17 cellular contexts compared by ENCODE assay signal in the genomic region with DNA sequence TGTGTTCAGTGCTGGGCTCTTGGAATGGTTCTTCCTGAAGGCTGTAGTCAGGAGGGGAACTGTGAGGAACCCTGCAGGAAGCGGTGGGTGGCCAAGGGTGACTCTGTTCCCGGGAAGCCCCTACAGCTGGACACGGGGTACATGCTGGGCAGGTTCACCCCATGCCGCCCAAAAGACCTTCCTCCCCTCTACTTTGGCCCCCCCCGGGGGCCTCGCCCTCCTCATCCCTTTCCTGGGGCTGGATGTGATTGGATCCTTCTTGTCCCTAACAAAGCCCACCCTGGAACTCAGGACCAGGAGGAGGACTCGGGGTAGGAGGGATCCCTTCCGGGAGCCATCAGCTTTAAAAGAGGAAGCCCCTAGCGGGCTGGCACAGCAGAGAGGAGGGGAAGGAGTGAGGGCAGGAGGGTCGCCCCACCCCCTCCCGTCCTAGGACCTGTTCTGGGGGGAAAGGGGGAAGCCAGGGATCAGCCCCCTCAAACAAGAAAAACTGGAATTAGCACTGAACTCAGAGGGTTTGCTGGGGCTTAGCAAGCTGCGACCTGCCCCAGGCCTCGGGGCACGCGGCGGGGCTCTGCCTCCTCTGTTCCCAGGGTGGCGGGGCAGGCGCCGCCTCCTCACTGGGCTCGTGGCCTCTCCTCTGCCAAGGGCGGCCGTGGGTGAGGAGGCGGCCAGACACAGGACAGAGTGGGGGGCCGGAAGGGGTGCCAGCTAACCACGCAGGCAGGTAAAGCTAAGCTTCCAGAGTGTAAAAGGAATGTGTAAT. TPM values are rescaled to one million over a fixed set of nuclear protein-coding genes. Genes with fewer than 3 reads are reported as not detected.
DNase-seq lines count a peak whose midpoint lies in the region; ATAC-seq lines count a peak whose summit lies in the region.
"Had no signal": no experiment of that assay in that cellular context is flagged by ENCODE, and none has a peak within 500 bp of the region (broad histone marks: within the 10 kb centered on the region; RNA-seq: fewer than 3 reads in every experiment).

No MANE protein-coding gene starts in this region.

- no peaks in the 10 kb centered on the region for H3K9me3 ChIP-seq in esophagus (ENCODE audit: control insufficient read depth in 2 of 2, insufficient read depth in 1 of 2, low read depth in 1 of 2, low read length in 1 of 2)

- no peaks in the 10 kb centered on the region for H3K36me3 ChIP-seq in esophagus (ENCODE audit: control insufficient read depth in 2 of 2, insufficient read depth in 2 of 2, low read length in 1 of 2)

- peak overlapping the region; percentile 71 to 79 for H3K27ac ChIP-seq in esophagus (ENCODE audit: low read depth in 2 of 2, low read length in 1 of 2)
- H3K27ac ChIP-seq: C4-2B had no signal

- intact Hi-C loops in posterior vena cava (cut with DNase I): loop anchor here in 1 of 2 donors (10.0 kb wide), 1 partner anchor 96 kb away; no protein-coding TSS in a partner anchor

- DNase-seq in D341Med (ENCODE audit: low spot score) (peak; percentile 35), NCI-H69 (lab: John Stamatoyannopoulos, UW) (peak; percentile 26), posterior vena cava (ENCODE audit: low spot score) (peak; percentile 80), NCI-H774 (lab: John Stamatoyannopoulos, UW) (no peak), activated gamma-delta T cell (lab: John Stamatoyannopoulos, UW) (no peak)
- DNase-seq: activated B cell treated with CpG ODN at 0.5 μM for 24 hours; HCEC 1CT; midbrain; NCI-H1105; NCI-H510A; SHP77 treated with DMSO at 0.1 percent for 48 hours; stimulated activated CD4-positive, alpha-beta T cell treated with anti-CD3 and anti-CD28 coated beads, Interleukin-4, amount 100 ng/mL, for 24 hours had no signal

- H3K4me3 ChIP-seq in esophagus (ENCODE audit: low read depth in 1 of 2, low read length in 2 of 2): no peak overlapping the region

- no peaks in the 10 kb centered on the region for H3K27me3 ChIP-seq in esophagus (ENCODE audit: control insufficient read depth in 1 of 2, insufficient read depth in 2 of 2, low read length in 2 of 2)

- WGBS in esophagus, 2 donors: 47 to 58% methylated on average over 25 of the region's 25 CpGs

- ATAC-seq in HG03354 (IDR thresholded peaks at IDR 0.05; ENCODE audit: poor library complexity, severe bottlenecking, unreplicated experiment) (no peak), GM18498 (IDR thresholded peaks at IDR 0.05; ENCODE audit: unreplicated experiment) (no peak)
- ATAC-seq: stimulated activated memory B cell treated with anti-CD40 and anti-IgM and Interleukin-4, amounts not matched to agents 10 μg/mL and 1 μg/mL and 100 μg/mL, for 72 hours had no signal

- H3K4me1 ChIP-seq in esophagus (ENCODE audit: control insufficient read depth in 2 of 2, insufficient read depth in 2 of 2, low read length in 1 of 2): peaks cover 9 to 27% of the 10 kb centered on the region in 2 donors

RNA-seq across cellular contexts. Expression of gene CEBPA, which starts 4.0 kb away (rescaled TPM):
- polyA plus RNA-seq in esophagus: 10 to 100 TPM; 14.1 to 19.4 TPM
- 1 to 10 TPM; 6.3 to 8.0 TPM for total RNA-seq in posterior vena cava

Comparison
In these comparisons a context has a peak if more than half of its experiments do, and no peak if none do; other contexts are left out.
1. DNase-seq: peak in D341Med (single experiment), NCI-H69 (single experiment) and posterior vena cava (single experiment); none in NCI-H774 (single experiment) and activated gamma-delta T cell (single experiment).